19 cellular contexts compared by ENCODE assay signal in genomic region chr14:93285048-93285447, GRCh38. TPM values are rescaled to one million over a fixed set of nuclear protein-coding genes. Genes with fewer than 3 reads are reported as not detected.
DNase-seq lines count a peak whose midpoint lies in the region; ATAC-seq, FAIRE-seq and TF ChIP-seq lines count a peak whose summit lies in the region.
"Had no signal": no experiment of that assay in that cellular context is flagged by ENCODE, and none has a peak within 500 bp of the region (broad histone marks: within the 10 kb centered on the region; RNA-seq: fewer than 3 reads in every experiment).

No MANE protein-coding gene starts in this region.

- no peak for TF ChIP-seq POLR2A in breast epithelium (IDR thresholded peaks at IDR 0.05)

- H3K27ac ChIP-seq in breast epithelium (no peak overlapping the region), coronary artery (no peak overlapping the region)
- H3K27ac ChIP-seq: HL-60, ovary, RWPE1, skin epidermis had no signal

- no peaks in the 10 kb centered on the region for H3K27me3 ChIP-seq in breast epithelium
- H3K27me3 ChIP-seq: ovary had no signal

- peaks cover 15% of the 10 kb centered on the region for H3K36me3 Mint-ChIP-seq in memory B cell

- DNase-seq in M059J (ENCODE audit: low read depth) (peak; percentile 54), cerebellum (ENCODE audit: low spot score) (peak; percentile 29), memory B cell (ENCODE audit: low spot score in 2 of 2) (no peak), breast epithelium (ENCODE audit: low spot score in 2 of 2) (no peak), coronary artery (ENCODE audit: low spot score) (no peak), NOMO-1 (lab: John Stamatoyannopoulos, UW; ENCODE audit: unreplicated experiment in 2 of 2) (no peak)
- DNase-seq: activated naive CD4-positive, alpha-beta T cell treated with anti-CD3 and anti-CD28 coated beads for 36 hours; C1 segment of cervical spinal cord; head of caudate nucleus; NCI-H1694; ovary had no signal

- H3K4me3 ChIP-seq in breast epithelium (no peak overlapping the region), coronary artery (no peak overlapping the region)
- H3K4me3 ChIP-seq: ovary, skin epidermis had no signal

- ATAC-seq in memory B cell (ENCODE audit: low read depth) = no peak
- ATAC-seq: activated CD4-positive, CD25-positive, alpha-beta regulatory T cell treated with anti-CD3 and anti-CD28 coated beads, Interleukin-2, amount 50 U/mL, for 24 hours; stimulated activated memory B cell treated with anti-CD40 and anti-IgM and Interleukin-4, amounts not matched to agents 10 μg/mL and 1 μg/mL and 100 μg/mL, for 72 hours had no signal

- no peaks in the 10 kb centered on the region for H3K36me3 ChIP-seq in breast epithelium
- H3K36me3 ChIP-seq: ovary had no signal

- peak overlapping the region; percentile 82 for H3K27ac Mint-ChIP-seq in memory B cell
- H3K27ac Mint-ChIP-seq: activated naive CD4-positive, alpha-beta T cell treated with anti-CD3 and anti-CD28 coated beads for 36 hours; stimulated activated memory B cell treated with anti-CD40 and anti-IgM and Interleukin-4, amounts not matched to agents 10 μg/mL and 1 μg/mL and 100 μg/mL, for 72 hours; T-helper 1 cell treated with Interleukin-12 subunit alpha and Interleukin-12 subunit beta and Interleukin-4 antibody, amounts not matched to agents 30 μg/mL and 1 μg/mL, for 36 hours had no signal

- H3K4me1 Mint-ChIP-seq in memory B cell = peaks cover 16% of the 10 kb centered on the region

- FAIRE-seq in G401.6 (lab: Jason Lieb, UNC) = peak; percentile 17
- FAIRE-seq: keratinocyte had no signal

- intact Hi-C loops in breast epithelium (cut with DNase I; ENCODE audit: low total_unique reads) = no loop called here

- no peaks in the 10 kb centered on the region for H3K9me3 ChIP-seq in breast epithelium
- H3K9me3 ChIP-seq: ovary had no signal

- TF ChIP-seq CTCF in breast epithelium (IDR thresholded peaks at IDR 0.05) (no peak), coronary artery (IDR thresholded peaks at IDR 0.05) (no peak)

- no peaks in the 10 kb centered on the region for H3K9me3 Mint-ChIP-seq in memory B cell
- H3K9me3 Mint-ChIP-seq: activated naive CD4-positive, alpha-beta T cell treated with anti-CD3 and anti-CD28 coated beads for 36 hours; stimulated activated memory B cell treated with anti-CD40 and anti-IgM and Interleukin-4, amounts not matched to agents 10 μg/mL and 1 μg/mL and 100 μg/mL, for 72 hours; T-helper 1 cell treated with Interleukin-12 subunit alpha and Interleukin-12 subunit beta and Interleukin-4 antibody, amounts not matched to agents 30 μg/mL and 1 μg/mL, for 36 hours had no signal

- no peaks in the 10 kb centered on the region for H3K27me3 Mint-ChIP-seq in memory B cell
- H3K27me3 Mint-ChIP-seq: stimulated activated memory B cell treated with anti-CD40 and anti-IgM and Interleukin-4, amounts not matched to agents 10 μg/mL and 1 μg/mL and 100 μg/mL, for 72 hours had no signal

- H3K4me3 Mint-ChIP-seq in memory B cell = no peak overlapping the region
- H3K4me3 Mint-ChIP-seq: activated naive CD4-positive, alpha-beta T cell treated with anti-CD3 and anti-CD28 coated beads for 36 hours; stimulated activated memory B cell treated with anti-CD40 and anti-IgM and Interleukin-4, amounts not matched to agents 10 μg/mL and 1 μg/mL and 100 μg/mL, for 72 hours; T-helper 1 cell treated with Interleukin-12 subunit alpha and Interleukin-12 subunit beta and Interleukin-4 antibody, amounts not matched to agents 30 μg/mL and 1 μg/mL, for 36 hours had no signal

- H3K4me1 ChIP-seq in breast epithelium = no peaks in the 10 kb centered on the region

RNA-seq across cellular contexts. Expression of gene BTBD7, which starts 47.8 kb away (rescaled TPM):
- total RNA-seq in M059J (2014; rRNA removed; shearing (Covaris generic)) = 8.2 and 9.4 TPM in 2 replicates
- 42.2 TPM for total RNA-seq in cerebellum
- 10 to 100 TPM; 19.7 to 32.8 (median 26.5) TPM for total RNA-seq in breast epithelium

Comparison
In these comparisons a context has a peak if more than half of its experiments do, and no peak if none do; other contexts are left out.
1. DNase-seq: peak in M059J (single experiment) and cerebellum (single experiment); none in memory B cell (0 of 2), breast epithelium (0 of 2), coronary artery (single experiment) and NOMO-1 (0 of 2).